13 cellular contexts compared by ENCODE assay signal in the genomic region with DNA sequence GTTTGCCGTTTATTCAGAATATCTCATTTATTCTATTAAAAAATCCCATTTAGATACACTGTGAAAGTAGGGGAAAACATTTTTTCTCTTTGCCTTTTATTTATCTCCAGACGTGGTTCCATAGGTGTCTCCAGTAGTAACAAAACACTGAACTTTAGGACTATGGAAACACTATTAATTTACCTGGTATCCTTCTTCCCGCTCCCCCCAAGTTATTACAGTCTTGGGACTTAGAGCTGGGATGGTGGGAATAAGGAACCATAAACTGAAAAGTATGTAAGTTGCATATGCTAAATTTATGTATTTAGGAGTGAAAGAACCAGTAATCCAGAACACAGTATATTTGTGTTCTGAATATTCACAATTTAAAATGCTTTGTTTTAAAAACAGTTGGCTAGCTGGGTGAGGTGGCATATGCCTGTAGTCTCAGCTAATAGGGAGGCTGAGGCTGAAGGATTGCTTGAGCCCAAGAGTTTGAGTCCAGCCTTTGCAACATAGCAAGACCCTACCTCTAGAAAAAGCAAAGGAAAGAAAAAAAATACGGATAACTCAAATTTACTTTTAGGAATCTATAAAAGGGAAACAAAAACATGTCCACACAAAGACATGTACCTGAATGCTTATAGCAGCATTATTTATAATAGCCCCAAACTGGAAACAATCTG. TPM values are rescaled to one million over a fixed set of nuclear protein-coding genes. Genes with fewer than 3 reads are reported as not detected.
DNase-seq lines count a peak whose midpoint lies in the region; ATAC-seq, FAIRE-seq and TF ChIP-seq lines count a peak whose summit lies in the region.
"Had no signal": no experiment of that assay in that cellular context is flagged by ENCODE, and none has a peak within 500 bp of the region (broad histone marks: within the 10 kb centered on the region; RNA-seq: fewer than 3 reads in every experiment).

No MANE protein-coding gene starts in this region.

- TF ChIP-seq CTCF in SK-N-SH (IDR thresholded peaks at IDR 0.05) (no peak), WI38 (IDR thresholded peaks at IDR 0.05; ENCODE audit: low read depth, low read length) (no peak), keratinocyte (optimal IDR thresholded peaks at IDR 0.05 in 1 of 3, IDR thresholded peaks at IDR 0.05 in 1 of 3, conservative IDR thresholded peaks at IDR 0.05 in 1 of 3; ENCODE audit: extremely low read depth in 1 of 3, insufficient read depth in 2 of 3, low read length in 3 of 3) (no peak), Calu3 (IDR thresholded peaks at IDR 0.05; ENCODE audit: unreplicated experiment) (no peak)

- H4K8ac ChIP-seq in neuronal stem cell (ENCODE audit: low read depth, low read length): no peak overlapping the region

- H3K9me3 ChIP-seq in SK-N-SH (no peaks in the 10 kb centered on the region), keratinocyte (ENCODE audit: control insufficient read depth, low read depth, low read length) (no peaks in the 10 kb centered on the region), subcutaneous abdominal adipose tissue (ENCODE audit: control insufficient read depth in 5 of 5, low read length in 5 of 5) (no peaks in the 10 kb centered on the region), neuronal stem cell (replicated peaks in 1 of 2; ENCODE audit: control insufficient read depth in 2 of 2, insufficient read depth in 1 of 2, low read depth in 1 of 2, low read length in 2 of 2) (no peaks in the 10 kb centered on the region)

- H3K9me3 Mint-ChIP-seq in Calu3 (ENCODE audit: low read depth, unreplicated experiment): no peaks in the 10 kb centered on the region

- H3K9me2 ChIP-seq in SK-N-SH: no peaks in the 10 kb centered on the region

- H3K4me1 ChIP-seq in SK-N-SH (ENCODE audit: control insufficient read depth in 1 of 2, insufficient read depth in 2 of 2, low read depth in 1 of 2, low read length in 1 of 2): peaks cover 6 to 8% of the 10 kb centered on the region in 2 experiments; a peak in 2 of 4 replicates
- H3K4me1 ChIP-seq in keratinocyte (ENCODE audit: control insufficient read depth, extremely low read depth, insufficient read depth, low read length): peaks cover 13% of the 10 kb centered on the region
- peaks cover 4 to 48% (median 36%) of the 10 kb centered on the region in 5 donors for H3K4me1 ChIP-seq in subcutaneous abdominal adipose tissue (ENCODE audit: control insufficient read depth in 5 of 5, insufficient read depth in 5 of 5, low read length in 5 of 5)
- peaks cover 0 to 17% of the 10 kb centered on the region in 2 donors for H3K4me1 ChIP-seq in neuronal stem cell (ENCODE audit: control insufficient read depth in 2 of 2, insufficient read depth in 1 of 2, low read depth in 1 of 2, low read length in 2 of 2)

- H3K4me3 ChIP-seq in SK-N-SH (ENCODE audit: low read depth in 2 of 2, low read length in 1 of 2) (peak overlapping the region in 1 of 2 experiments; percentile 70; a peak in 1 of 4 replicates), WI38 (ENCODE audit: low read depth, low read length) (peak overlapping the region; percentile 74), keratinocyte (ENCODE audit: control insufficient read depth in 2 of 3, extremely low read depth in 1 of 3, insufficient read depth in 2 of 3, low read depth in 1 of 3, low read length in 3 of 3) (no peak overlapping the region), subcutaneous abdominal adipose tissue (ENCODE audit: low read depth in 1 of 5, low read length in 5 of 5) (peak overlapping the region; percentile 38 to 93 (median 85)), neuronal stem cell (ENCODE audit: low read length in 2 of 2) (no peak overlapping the region)

- H3K27ac ChIP-seq in SK-N-SH (ENCODE audit: low read depth in 2 of 2, low read length in 1 of 2) (no peak overlapping the region), keratinocyte (ENCODE audit: control insufficient read depth, insufficient read depth, low read length) (no peak overlapping the region), subcutaneous abdominal adipose tissue (ENCODE audit: low read depth, low read length) (peak overlapping the region; percentile 99), neuronal stem cell (replicated peaks; ENCODE audit: low read length) (no peak overlapping the region)
- H3K27ac ChIP-seq: 22Rv1 had no signal

- peaks cover 15% of the 10 kb centered on the region for H3K36me3 Mint-ChIP-seq in Calu3 (ENCODE audit: insufficient read depth, unreplicated experiment)

- H3K4me3 Mint-ChIP-seq in Calu3 (ENCODE audit: low read depth, unreplicated experiment): no peak overlapping the region

- H3K4me2 ChIP-seq in SK-N-SH: peak overlapping the region; percentile 71
- peak overlapping the region; percentile 29 for H3K4me2 ChIP-seq in keratinocyte (ENCODE audit: control insufficient read depth, extremely low read depth, insufficient read depth, low read depth, low read length)
- H3K4me2 ChIP-seq in neuronal stem cell (ENCODE audit: insufficient read depth, low read length, poor library complexity, severe bottlenecking): no peak overlapping the region

- no peak overlapping the region for H2BK120ac ChIP-seq in neuronal stem cell (ENCODE audit: low read depth, low read length)

- no peak overlapping the region for H2BK15ac ChIP-seq in neuronal stem cell (ENCODE audit: low read length)

- FAIRE-seq in keratinocyte (lab: Jason Lieb, UNC): no peak

- H3K79me2 ChIP-seq in SK-N-SH (ENCODE audit: insufficient read depth) (peaks cover 85% of the 10 kb centered on the region), keratinocyte (ENCODE audit: control insufficient read depth, insufficient read depth, low read length) (peaks cover 18% of the 10 kb centered on the region)

- 86% methylated on average over 4 of the region's 4 CpGs for WGBS in SK-N-SH (ENCODE audit: low lambda C conversion rate)
- WGBS in neuronal stem cell (ENCODE audit: extremely low coverage in 2 of 2, insufficient read length in 2 of 2, insufficient replicate concordance in 1 of 2), 2 donors: no CpG with 5 or more reads among the region's 4 CpGs

- dilution Hi-C loops in keratinocyte (cut with MboI; ENCODE audit: extremely low pct_ligation_motif_present, low sequenced_read_pairs): no loop called here

- peaks cover 8% of the 10 kb centered on the region for H3K4me1 Mint-ChIP-seq in Calu3 (ENCODE audit: low read depth, unreplicated experiment)

- H3F3A ChIP-seq in SK-N-SH (replicated peaks; ENCODE audit: insufficient read depth): peaks cover 36% of the 10 kb centered on the region

- H3K14ac ChIP-seq in neuronal stem cell (ENCODE audit: low read length): no peak overlapping the region

- POLR2A ChIA-PET in SK-N-SH (lab: Yijun Ruan, JAX): no interaction called here

- no peak overlapping the region for H3K18ac ChIP-seq in neuronal stem cell (ENCODE audit: low read length)

- TF ChIP-seq EP300 in SK-N-SH (IDR thresholded peaks at IDR 0.05; ENCODE audit: borderline replicate concordance in 1 of 2, low read depth in 1 of 2, low read length in 1 of 2): no peak

- H2BK5ac ChIP-seq in neuronal stem cell (ENCODE audit: low read length): no peak overlapping the region

- no peak overlapping the region for H2AK5ac ChIP-seq in neuronal stem cell (ENCODE audit: low read depth, low read length)

- TF ChIP-seq RAD21 in SK-N-SH (IDR thresholded peaks at IDR 0.05; ENCODE audit: low read length): no peak

- H3K9me1 ChIP-seq in keratinocyte (ENCODE audit: control insufficient read depth, extremely low read depth, insufficient read depth, low read length): no peaks in the 10 kb centered on the region

- no peak overlapping the region for H3K4ac ChIP-seq in neuronal stem cell (ENCODE audit: low read length)

- H4K91ac ChIP-seq in neuronal stem cell (ENCODE audit: low read depth, low read length, poor library complexity): no peak overlapping the region

- H3K79me1 ChIP-seq in neuronal stem cell (ENCODE audit: low read depth, low read length): no peaks in the 10 kb centered on the region

- H3K9ac ChIP-seq in SK-N-SH (peak overlapping the region; percentile 96; the same call in 1 of the 2 replicates), keratinocyte (ENCODE audit: control insufficient read depth, extremely low read depth, insufficient read depth, low read length) (no peak overlapping the region), subcutaneous abdominal adipose tissue (ENCODE audit: low read length in 5 of 5) (peak overlapping the region in 2 of 5 donors; percentile 6 to 20), neuronal stem cell (ENCODE audit: low read depth, low read length, poor library complexity) (no peak overlapping the region)

- H3K36me3 ChIP-seq in SK-N-SH (replicated peaks in 1 of 2; ENCODE audit: control insufficient read depth in 1 of 2, insufficient read depth in 2 of 2, low read length in 1 of 2): peaks cover under 1 to 15% of the 10 kb centered on the region in 2 experiments
- no peaks in the 10 kb centered on the region for H3K36me3 ChIP-seq in keratinocyte (ENCODE audit: control insufficient read depth in 2 of 2, extremely low read depth in 1 of 2, insufficient read depth in 2 of 2, low read length in 2 of 2)
- peaks cover 0 to 2% (median 0%) of the 10 kb centered on the region in 5 donors for H3K36me3 ChIP-seq in subcutaneous abdominal adipose tissue (ENCODE audit: control insufficient read depth in 5 of 5, insufficient read depth in 5 of 5, low read length in 5 of 5)
- peaks cover 0 to 1% of the 10 kb centered on the region in 2 donors for H3K36me3 ChIP-seq in neuronal stem cell (replicated peaks in 1 of 2; ENCODE audit: control insufficient read depth in 2 of 2, insufficient read depth in 2 of 2, low read length in 2 of 2)

- BruUV-seq in Calu3 (replicated peaks; lab: Mats Ljungman, UMichigan): no TSS peak

- CTCF ChIA-PET in SK-N-SH (lab: Yijun Ruan, JAX): no interaction called here
- CTCF ChIA-PET in Calu3 (lab: Charles Lee): no interaction called here

- H3K27ac Mint-ChIP-seq in Calu3 (ENCODE audit: unreplicated experiment): no peak overlapping the region
- H3K27ac Mint-ChIP-seq: activated CD8-positive, alpha-beta T cell treated with anti-CD3 and anti-CD28 coated beads, Interleukin-2, amount 10 ng/mL, durations not matched to agents 7 days and 5 days had no signal

- H3K27me3 ChIP-seq in SK-N-SH (ENCODE audit: insufficient read depth): no peaks in the 10 kb centered on the region
- no peaks in the 10 kb centered on the region for H3K27me3 ChIP-seq in keratinocyte (ENCODE audit: control insufficient read depth, extremely low read depth, insufficient read depth, low read length)
- no peaks in the 10 kb centered on the region for H3K27me3 ChIP-seq in subcutaneous abdominal adipose tissue (ENCODE audit: control insufficient read depth in 5 of 5, insufficient read depth in 4 of 5, low read length in 5 of 5)
- H3K27me3 ChIP-seq in neuronal stem cell (ENCODE audit: control insufficient read depth in 3 of 3, insufficient read depth in 3 of 3, low read depth in 1 of 3, low read length in 3 of 3): no peaks in the 10 kb centered on the region

- no peak overlapping the region for H2BK12ac ChIP-seq in neuronal stem cell (ENCODE audit: low read length)

- no peaks in the 10 kb centered on the region for H3K27me3 Mint-ChIP-seq in Calu3 (ENCODE audit: unreplicated experiment)

- H4K20me1 ChIP-seq in SK-N-SH (ENCODE audit: insufficient read depth): no peaks in the 10 kb centered on the region; the same call in 1 of the 2 replicates
- no peaks in the 10 kb centered on the region for H4K20me1 ChIP-seq in keratinocyte (ENCODE audit: control insufficient read depth, extremely low read depth, insufficient read depth, low read length)

- intact Hi-C loops in Calu3 (cut with micrococcal nuclease; ENCODE audit: unreplicated experiment): no loop called here

- ATAC-seq in SK-N-SH treated with all-trans-retinoic acid at 6 μM for 48 hours: no peak
- ATAC-seq: activated CD8-positive, alpha-beta T cell treated with anti-CD3 and anti-CD28 coated beads, Interleukin-2, amount 10 ng/mL, durations not matched to agents 7 days and 5 days had no signal

- DNase-seq in SK-N-SH (no peak), keratinocyte (ENCODE audit: low read depth, low spot score) (no peak), Kasumi-1 (lab: John Stamatoyannopoulos, UW) (no peak), Calu3 (no peak), neuronal stem cell (ENCODE audit: low spot score) (no peak)
- DNase-seq: activated CD8-positive, alpha-beta T cell treated with anti-CD3 and anti-CD28 coated beads, Interleukin-2, amount 10 ng/mL, durations not matched to agents 7 days and 5 days; anterior cingulate cortex; NCI-H345 had no signal

- no peak overlapping the region for H3K23ac ChIP-seq in neuronal stem cell (ENCODE audit: low read depth, low read length, poor library complexity)

- H2AFZ ChIP-seq in SK-N-SH (ENCODE audit: low read depth) (no peak overlapping the region), keratinocyte (ENCODE audit: control insufficient read depth, low read length) (no peak overlapping the region), neuronal stem cell (ENCODE audit: low read length) (no peak overlapping the region)

RNA-seq across cellular contexts. Expression of gene DNAJB4, which starts 3.1 kb away (rescaled TPM):
- 13.5 and 17.5 TPM in 2 replicates for polyA plus RNA-seq in SK-N-SH (2012; rRNA removed)
- 20.2 and 24.3 TPM in 2 replicates for polyA plus RNA-seq in SK-N-SH (2012; cell fraction: cytosol; rRNA removed)
- 7.3 and 18.3 TPM in 2 replicates for polyA plus RNA-seq in SK-N-SH (2012; cell fraction: nucleus; rRNA removed)
- 17.3 to 30.9 TPM (median 27.5 TPM) in 3 replicates for polyA plus RNA-seq in keratinocyte
- 53.4 TPM for polyA plus RNA-seq in keratinocyte (2011; ENCODE audit: low read depth)
- 21.6 and 32.0 TPM in 2 replicates for polyA plus RNA-seq in keratinocyte (2011; cell fraction: cytosol; rRNA removed)
- 39.5 and 52.4 TPM in 2 replicates for polyA plus RNA-seq in keratinocyte (2011; cell fraction: nucleus; rRNA removed)
- polyA plus RNA-seq in keratinocyte (2012; ENCODE audit: low replicate concordance): 19.5 and 28.0 TPM in 2 replicates
- 1.9 to 16.2 TPM (median 12.6 TPM) in 3 replicates for polyA minus RNA-seq in keratinocyte
- polyA minus RNA-seq in keratinocyte (2011; cell fraction: cytosol; rRNA and poly(A)+ RNA removed): 20.0 TPM
- polyA minus RNA-seq in keratinocyte (2011; cell fraction: nucleus; rRNA and poly(A)+ RNA removed): 18.4 and 34.1 TPM in 2 replicates
- 15.0 and 23.0 TPM in 2 replicates for total RNA-seq in Calu3 (2022)
- polyA plus RNA-seq in neuronal stem cell (2013, experiment 1 of 2): 40.1 TPM
- 40.2 TPM for polyA plus RNA-seq in neuronal stem cell (2013, experiment 2 of 2)

RNA-seq across cellular contexts. Expression of gene FUBP1, which starts 28.9 kb away (rescaled TPM):
- polyA plus RNA-seq in SK-N-SH (2012; rRNA removed): 64.1 and 95.7 TPM in 2 replicates
- 59.1 and 60.1 TPM in 2 replicates for polyA plus RNA-seq in SK-N-SH (2012; cell fraction: cytosol; rRNA removed)
- 198 and 297 TPM in 2 replicates for polyA plus RNA-seq in SK-N-SH (2012; cell fraction: nucleus; rRNA removed)
- 97.2 to 137 TPM (median 112 TPM) in 3 replicates for polyA plus RNA-seq in keratinocyte
- 72.1 TPM for polyA plus RNA-seq in keratinocyte (2011; ENCODE audit: low read depth)
- polyA plus RNA-seq in keratinocyte (2011; cell fraction: cytosol; rRNA removed): 52.4 and 67.8 TPM in 2 replicates
- polyA plus RNA-seq in keratinocyte (2011; cell fraction: nucleus; rRNA removed): 145 and 211 TPM in 2 replicates
- 70.7 and 95.3 TPM in 2 replicates for polyA plus RNA-seq in keratinocyte (2012; ENCODE audit: low replicate concordance)
- 68.7 to 119 TPM (median 94.6 TPM) in 3 replicates for polyA minus RNA-seq in keratinocyte
- 60.6 TPM for polyA minus RNA-seq in keratinocyte (2011; cell fraction: cytosol; rRNA and poly(A)+ RNA removed)
- 81.6 and 126 TPM in 2 replicates for polyA minus RNA-seq in keratinocyte (2011; cell fraction: nucleus; rRNA and poly(A)+ RNA removed)
- total RNA-seq in Calu3 (2022): 165 and 188 TPM in 2 replicates
- polyA plus RNA-seq in neuronal stem cell (2013, experiment 1 of 2): 322 TPM
- polyA plus RNA-seq in neuronal stem cell (2013, experiment 2 of 2): 298 TPM

RNA-seq across cellular contexts. Expression of gene GIPC2, which starts 38.0 kb away (rescaled TPM):
- 0.02 TPM in 1 of 2 replicates, not detected in the other for polyA plus RNA-seq in SK-N-SH (2012; rRNA removed)
- polyA plus RNA-seq in SK-N-SH (2012; cell fraction: cytosol; rRNA removed): 0.04 TPM in 2 replicates
- polyA plus RNA-seq in SK-N-SH (2012; cell fraction: nucleus; rRNA removed): not detected in 2 replicates
- 0.08 to 0.28 TPM (median 0.23 TPM) in 3 replicates for polyA plus RNA-seq in keratinocyte
- 0.14 TPM for polyA plus RNA-seq in keratinocyte (2011; ENCODE audit: low read depth)
- polyA plus RNA-seq in keratinocyte (2011; cell fraction: cytosol; rRNA removed): 0.22 and 0.25 TPM in 2 replicates
- polyA plus RNA-seq in keratinocyte (2011; cell fraction: nucleus; rRNA removed): 0.07 and 0.14 TPM in 2 replicates
- 0.14 and 0.16 TPM in 2 replicates for polyA plus RNA-seq in keratinocyte (2012; ENCODE audit: low replicate concordance)
- polyA minus RNA-seq in keratinocyte: 0.07 to 0.32 TPM (median 0.26 TPM) in 3 replicates
- not detected for polyA minus RNA-seq in keratinocyte (2011; cell fraction: cytosol; rRNA and poly(A)+ RNA removed)
- polyA minus RNA-seq in keratinocyte (2011; cell fraction: nucleus; rRNA and poly(A)+ RNA removed): 0.62 TPM in 1 of 2 replicates, not detected in the other
- 2.1 and 2.8 TPM in 2 replicates for total RNA-seq in Calu3 (2022)
- not detected for polyA plus RNA-seq in neuronal stem cell (2013, experiment 1 of 2)
- not detected for polyA plus RNA-seq in neuronal stem cell (2013, experiment 2 of 2)
- total RNA-seq: G401 had no signal

Comparison
In these comparisons a context has a peak if more than half of its experiments do, and no peak if none do; other contexts are left out.
1. H3K4me3 ChIP-seq: peak in WI38 (single experiment) and subcutaneous abdominal adipose tissue (5 of 5); none in keratinocyte (0 of 3) and neuronal stem cell (0 of 2).